16 cellular contexts compared by ENCODE assay signal in genomic region chr6:138508676-138508988, GRCh38.
"Had no signal": no experiment of that assay in that cellular context is flagged by ENCODE, and none has a peak within 500 bp of the region (broad histone marks: within the 10 kb centered on the region; RNA-seq: fewer than 3 reads in every experiment).

No MANE protein-coding gene starts in this region.

- H3K27ac ChIP-seq: VCaP had no signal

- H3K9me3 Mint-ChIP-seq: activated CD4-positive, alpha-beta memory T cell treated with anti-CD3 and anti-CD28 coated beads, Interleukin-2, amount 10 ng/mL, durations not matched to agents 7 days and 5 days; activated naive CD4-positive, alpha-beta T cell treated with anti-CD3 and anti-CD28 coated beads, Interleukin-2, amount 50 U/mL, for 24 hours; activated T-helper 1 cell treated with anti-CD3 and anti-CD28 coated beads, Interleukin-12 subunit alpha, Interleukin-12 subunit beta, Interleukin-2, Interleukin-4 antibody, amounts not matched to agents 30 ng/mL and 10 ng/mL and 1 ng/mL, durations not matched to agents 14 hours and 24 hours and 36 hours had no signal

- H3K4me3 Mint-ChIP-seq: activated CD4-positive, alpha-beta memory T cell treated with anti-CD3 and anti-CD28 coated beads, Interleukin-2, amount 10 ng/mL, durations not matched to agents 7 days and 5 days; activated CD4-positive, alpha-beta T cell treated with anti-CD3 and anti-CD28 coated beads for 36 hours; activated naive CD4-positive, alpha-beta T cell treated with anti-CD3 and anti-CD28 coated beads, Interleukin-2, amount 50 U/mL, for 24 hours; activated T-helper 1 cell treated with anti-CD3 and anti-CD28 coated beads, Interleukin-12 subunit alpha, Interleukin-12 subunit beta, Interleukin-2, Interleukin-4 antibody, amounts not matched to agents 30 ng/mL and 10 ng/mL and 1 ng/mL, durations not matched to agents 14 hours and 24 hours and 36 hours had no signal

- H3K27me3 Mint-ChIP-seq: activated CD4-positive, alpha-beta T cell treated with anti-CD3 and anti-CD28 coated beads for 36 hours; activated naive CD4-positive, alpha-beta T cell treated with anti-CD3 and anti-CD28 coated beads, Interleukin-2, amount 50 U/mL, for 24 hours had no signal

- H3K27ac Mint-ChIP-seq: activated CD4-positive, alpha-beta memory T cell treated with anti-CD3 and anti-CD28 coated beads, Interleukin-2, amount 10 ng/mL, durations not matched to agents 7 days and 5 days; activated CD4-positive, alpha-beta T cell treated with anti-CD3 and anti-CD28 coated beads for 36 hours; activated naive CD4-positive, alpha-beta T cell treated with anti-CD3 and anti-CD28 coated beads, Interleukin-2, amount 50 U/mL, for 24 hours; activated T-helper 1 cell treated with anti-CD3 and anti-CD28 coated beads, Interleukin-12 subunit alpha, Interleukin-12 subunit beta, Interleukin-2, Interleukin-4 antibody, amounts not matched to agents 30 ng/mL and 10 ng/mL and 1 ng/mL, durations not matched to agents 14 hours and 24 hours and 36 hours had no signal

- DNase-seq: activated CD4-positive, alpha-beta memory T cell treated with anti-CD3 and anti-CD28 coated beads, Interleukin-2, amount 10 ng/mL, durations not matched to agents 7 days and 5 days; activated CD4-positive, alpha-beta T cell treated with anti-CD3 and anti-CD28 coated beads for 36 hours; activated CD4-positive, alpha-beta T cell treated with anti-CD3 and anti-CD28 coated beads, Interleukin-2, amount 50 U/mL, for 1 hour; activated CD8-positive, alpha-beta memory T cell treated with anti-CD3 and anti-CD28 coated beads, Interleukin-2, amount 50 U/mL, for 48 hours; activated effector memory CD4-positive, alpha-beta T cell treated with Interleukin-2 at 50 U/mL for 16 hours; activated T-cell treated with anti-CD3 and anti-CD28 coated beads, Interleukin-2, amount 50 U/mL, for 1 hour; aorta; NCI-H1092; NCI-H2171; NCI-H2227 treated with DMSO at 0.1 percent for 48 hours; NCI-H524 treated with DMSO at 0.1 percent for 48 hours; SIG-M5; T1000 had no signal
